In the genomic region with DNA sequence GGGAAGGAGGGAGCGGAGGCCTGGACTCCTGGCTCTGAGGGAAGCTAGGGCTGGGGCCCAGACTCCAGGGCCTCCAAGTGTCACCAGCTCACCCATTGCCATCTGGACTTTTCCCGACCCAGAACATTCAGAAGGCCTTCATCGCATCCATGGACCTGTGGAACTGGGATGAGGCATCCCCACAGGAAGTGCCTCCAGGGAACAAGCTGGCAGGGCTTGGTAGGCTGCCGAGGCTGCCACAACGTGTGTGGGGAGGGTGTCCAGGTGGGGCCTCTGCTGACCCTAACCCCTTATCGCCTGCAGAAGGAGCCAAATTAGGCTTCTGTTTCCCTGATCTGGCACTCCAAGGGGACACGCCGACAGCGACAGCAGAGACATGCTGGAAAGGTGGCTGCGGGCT, we compare ENCODE assay signal across 1 cellular context.
TF ChIP-seq lines count a peak whose summit lies in the region.

No MANE protein-coding gene starts in this region.

TF ChIP-seq in GM12878, 131 proteins besides CTCF, POLR2A, EP300 and RAD21:
- TF ChIP-seq PKNOX1 (IDR thresholded peaks at IDR 0.05) (no peak), IKZF1 (conservative IDR thresholded peaks at IDR 0.05) (0 out of 2 replicates have a peak, but pooled peaks have one; percentile 13)
